Comparison of ENCODE assay signal across 8 cellular contexts in the genomic region with DNA sequence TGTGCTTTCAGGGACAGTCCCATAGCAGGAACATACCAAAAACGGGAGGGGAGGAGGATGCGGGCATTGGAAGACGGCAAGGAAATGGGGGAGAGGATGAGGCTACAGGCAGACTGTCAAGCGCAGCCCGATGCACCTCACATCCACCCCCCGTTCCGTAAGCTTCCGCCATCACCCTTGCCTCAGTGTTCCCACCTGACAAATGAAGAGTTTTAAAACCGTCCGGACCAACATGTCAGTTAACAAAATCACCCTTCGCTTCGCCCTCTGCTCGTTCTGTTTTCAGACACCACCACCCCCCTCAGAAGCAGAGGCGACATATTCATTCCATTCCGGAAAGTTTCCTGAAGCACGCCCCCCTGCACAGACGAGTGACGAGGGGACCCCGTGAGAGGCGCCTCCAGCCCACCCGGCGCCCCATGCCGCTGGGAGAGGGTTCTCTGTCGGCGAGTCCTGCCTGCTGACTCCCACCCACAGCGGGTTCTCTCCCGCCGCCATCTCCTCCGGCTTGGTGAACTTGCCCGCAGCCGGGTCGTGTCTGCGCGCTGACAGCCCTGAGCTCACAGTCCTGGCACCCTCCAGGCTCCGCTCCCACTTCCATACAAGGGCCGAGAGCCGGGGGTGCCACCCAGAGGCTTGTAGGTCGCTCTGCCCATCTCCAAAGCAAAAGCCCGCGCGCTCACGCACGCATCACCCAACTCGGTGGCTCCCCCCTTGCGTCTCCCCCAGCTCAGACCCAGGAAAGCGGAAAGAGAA. TPM values are rescaled to one million over a fixed set of nuclear protein-coding genes. Genes with fewer than 3 reads are reported as not detected.
A peak's percentile ranks its signal among the peaks of the same experiment; 100 is the strongest.
DNase-seq lines count a peak whose midpoint lies in the region; ATAC-seq and TF ChIP-seq lines count a peak whose summit lies in the region.

No MANE protein-coding gene starts in this region.

- peaks cover 74% of the 10 kb centered on the region for H3K27me3 Mint-ChIP-seq in progenitor cell of endocrine pancreas

- peaks cover 32% of the 10 kb centered on the region for H3K4me1 ChIP-seq in DND-41 (ENCODE audit: insufficient read depth, low read length)
- peaks cover 4 to 7% of the 10 kb centered on the region in 2 donors for H3K4me1 ChIP-seq in esophagus (ENCODE audit: control insufficient read depth in 2 of 2, insufficient read depth in 2 of 2, low read length in 1 of 2)

- no peaks in the 10 kb centered on the region for H3K9me3 Mint-ChIP-seq in progenitor cell of endocrine pancreas (ENCODE audit: low read depth)

- no peak for DNase-seq in DND-41
- peak; percentile 35 to 38 for DNase-seq in activated CD4-positive, alpha-beta T cell treated with anti-CD3 and anti-CD28 coated beads for 4 hours
- no peak for DNase-seq in progenitor cell of endocrine pancreas (ENCODE audit: low spot score, unreplicated experiment)
- DNase-seq in inferior parietal cortex (ENCODE audit: extremely low spot score): no peak
- DNase-seq in DMS153 treated with DMSO at 0.1 percent for 48 hours (lab: John Stamatoyannopoulos, UW; ENCODE audit: unreplicated experiment): no peak
- DNase-seq in CD1c-positive myeloid dendritic cell (ENCODE audit: extremely low spot score): no peak

- H3K36me3 Mint-ChIP-seq in progenitor cell of endocrine pancreas (ENCODE audit: insufficient read depth): no peaks in the 10 kb centered on the region

- 4 to 7% methylated on average over 46 of the region's 46 CpGs for WGBS in esophagus, 2 donors

- H3K4me1 Mint-ChIP-seq in progenitor cell of endocrine pancreas (ENCODE audit: low read depth): peaks cover 14% of the 10 kb centered on the region

- H3K27ac Mint-ChIP-seq in progenitor cell of endocrine pancreas: no peak overlapping the region

- H3K4me2 ChIP-seq in DND-41 (ENCODE audit: insufficient read depth, low read length): peak overlapping the region; percentile 77

- TF ChIP-seq CTCF in DND-41 (IDR thresholded peaks at IDR 0.05; ENCODE audit: borderline replicate concordance, extremely low read depth, low read length, poor library complexity, severe bottlenecking) (no peak), progenitor cell of endocrine pancreas (IDR thresholded peaks at IDR 0.05; ENCODE audit: unreplicated experiment) (no peak)

- peak overlapping the region in 1 of 2 experiments; percentile 32; a peak in 1 of 4 replicates for H3K4me3 ChIP-seq in DND-41 (ENCODE audit: low read depth in 1 of 2, low read length in 2 of 2)
- peak overlapping the region; percentile 25 to 66 for H3K4me3 ChIP-seq in esophagus (ENCODE audit: low read depth in 1 of 2, low read length in 2 of 2)

- H2AFZ ChIP-seq in DND-41 (ENCODE audit: low read depth, low read length): no peak overlapping the region

- H3K4me3 Mint-ChIP-seq in progenitor cell of endocrine pancreas (ENCODE audit: low read depth): peak overlapping the region; percentile 71

- H3K27ac ChIP-seq in DND-41 (ENCODE audit: low read length) (no peak overlapping the region), esophagus (ENCODE audit: low read depth in 2 of 2, low read length in 1 of 2) (peak overlapping the region; percentile 78 to 81)

- no peak overlapping the region; the same call in 1 of the 2 replicates for H3K9ac ChIP-seq in DND-41 (ENCODE audit: low read depth, low read length)

- H3K36me3 ChIP-seq in DND-41 (ENCODE audit: insufficient read depth, low read length) (no peaks in the 10 kb centered on the region), esophagus (ENCODE audit: control insufficient read depth in 2 of 2, insufficient read depth in 2 of 2, low read length in 1 of 2) (no peaks in the 10 kb centered on the region)

- no peak for ATAC-seq in DND-41 (ENCODE audit: insufficient read depth, low read depth)
- ATAC-seq in GM21529 (IDR thresholded peaks at IDR 0.05; ENCODE audit: unreplicated experiment): no peak

- peaks cover 31% of the 10 kb centered on the region for H3K79me2 ChIP-seq in DND-41 (ENCODE audit: insufficient read depth, low read length)

- no peaks in the 10 kb centered on the region for H3K9me3 ChIP-seq in DND-41 (ENCODE audit: insufficient read depth, low read length, severe bottlenecking)
- H3K9me3 ChIP-seq in esophagus (ENCODE audit: control insufficient read depth in 2 of 2, insufficient read depth in 1 of 2, low read depth in 1 of 2, low read length in 1 of 2): no peaks in the 10 kb centered on the region

- peaks cover 9% of the 10 kb centered on the region for H3K27me3 ChIP-seq in DND-41 (ENCODE audit: insufficient read depth, low read length, poor library complexity)
- peaks cover 0 to 6% of the 10 kb centered on the region in 2 donors for H3K27me3 ChIP-seq in esophagus (ENCODE audit: control insufficient read depth in 1 of 2, insufficient read depth in 2 of 2, low read length in 2 of 2)

- H4K20me1 ChIP-seq in DND-41 (ENCODE audit: insufficient read depth, low read length): peaks cover 52% of the 10 kb centered on the region

RNA-seq across cellular contexts. Expression of a gene that starts 1.5 kb away (rescaled TPM):
- 1 to 10 TPM in 1 of 2 donors, under 1 TPM in 1; 0.93 to 5.5 TPM for polyA plus RNA-seq in esophagus
- 7.8 and 9.4 TPM in 2 replicates for total RNA-seq in progenitor cell of endocrine pancreas

Comparison
In these comparisons a context has a peak if more than half of its experiments do, and no peak if none do; other contexts are left out.
1. DNase-seq: peak in activated CD4-positive, alpha-beta T cell treated with anti-CD3 and anti-CD28 coated beads for 4 hours (2 of 2); none in DND-41 (single experiment), progenitor cell of endocrine pancreas (single experiment), inferior parietal cortex (single experiment), DMS153 treated with DMSO at 0.1 percent for 48 hours (single experiment) and CD1c-positive myeloid dendritic cell (single experiment).